In genomic region chr16:56321159-56321558, GRCh38 we compare ENCODE assay signal across 20 cellular contexts.
"Had no signal": no experiment of that assay in that cellular context is flagged by ENCODE, and none has a peak within 500 bp of the region (broad histone marks: within the 10 kb centered on the region; RNA-seq: fewer than 3 reads in every experiment).

No MANE protein-coding gene starts in this region.

- DNase-seq: activated CD4-positive, alpha-beta memory T cell treated with anti-CD3 and anti-CD28 coated beads, Interleukin-2, amount 10 ng/mL, durations not matched to agents 7 days and 5 days; activated CD4-positive, alpha-beta T cell treated with anti-CD3 and anti-CD28 coated beads for 4 hours; activated CD8-positive, alpha-beta memory T cell treated with anti-CD3 and anti-CD28 coated beads, Interleukin-2, amount 10 ng/mL, durations not matched to agents 7 days and 5 days; anterior cingulate cortex; brain microvascular endothelial cell; erythroblast; gastrocnemius medialis; left ventricle myocardium inferior; mammary epithelial cell; midbrain; small intestine; stimulated activated CD4-positive, alpha-beta T cell treated with anti-CD3 and anti-CD28 coated beads, Interleukin-4, amount 100 ng/mL, for 1 hour; SW 1271; T-helper 2 cell; tibial artery; WERI-Rb-1 had no signal

- H3K4me3 ChIP-seq: coronary artery, gastrocnemius medialis, heart left ventricle, left ventricle myocardium inferior, prostate gland, right atrium auricular region, tibial artery had no signal

- H3K4me1 ChIP-seq: prostate gland had no signal

- H3K36me3 ChIP-seq: brain microvascular endothelial cell, gastrocnemius medialis, heart left ventricle, left ventricle myocardium inferior, prostate gland, right atrium auricular region, tibial artery, WERI-Rb-1 had no signal

- H3K27ac ChIP-seq: brain microvascular endothelial cell, coronary artery, gastrocnemius medialis, heart left ventricle, left ventricle myocardium inferior, prostate gland, right atrium auricular region, tibial artery, WERI-Rb-1 had no signal

- ATAC-seq: activated CD8-positive, alpha-beta memory T cell treated with anti-CD3 and anti-CD28 coated beads, Interleukin-2, amount 10 ng/mL, durations not matched to agents 7 days and 5 days; gastrocnemius medialis; heart left ventricle had no signal

- H3K27me3 ChIP-seq: brain microvascular endothelial cell, gastrocnemius medialis, heart left ventricle, right atrium auricular region, tibial artery had no signal

- H3K9me3 ChIP-seq: gastrocnemius medialis, heart left ventricle, left ventricle myocardium inferior, prostate gland, right atrium auricular region, tibial artery had no signal
